Comparison of ENCODE assay signal across 26 cellular contexts in genomic region chr11:68924073-68924925, GRCh38. TPM values are rescaled to one million over a fixed set of nuclear protein-coding genes. Genes with fewer than 3 reads are reported as not detected.
DNase-seq lines count a peak whose midpoint lies in the region; ATAC-seq and TF ChIP-seq lines count a peak whose summit lies in the region.
"Had no signal": no experiment of that assay in that cellular context is flagged by ENCODE, and none has a peak within 500 bp of the region (broad histone marks: within the 10 kb centered on the region; RNA-seq: fewer than 3 reads in every experiment).

No MANE protein-coding gene starts in this region.

- no peak overlapping the region for H3K27ac Mint-ChIP-seq in activated CD4-positive, alpha-beta T cell treated with anti-CD3 and anti-CD28 coated beads, Interleukin-2, amount 10 ng/mL, durations not matched to agents 7 days and 5 days
- H3K27ac Mint-ChIP-seq: activated B cell treated with CpG ODN at 0.5 μM for 24 hours; activated CD4-positive, alpha-beta memory T cell treated with anti-CD3 and anti-CD28 coated beads for 36 hours; nephron progenitor cell; stimulated activated naive CD8-positive, alpha-beta T cell treated with anti-CD3 and anti-CD28 coated beads, Interleukin-15, amount 100 ng/mL, for 72 hours had no signal

- peaks cover 11 to 13% of the 10 kb centered on the region in 2 donors for H3K9me3 ChIP-seq in ascending aorta
- peaks cover 0 to 22% (median 16%) of the 10 kb centered on the region in 12 donors for H3K9me3 ChIP-seq in heart left ventricle
- H3K9me3 ChIP-seq in prostate gland = no peaks in the 10 kb centered on the region

- H3K27me3 ChIP-seq in ascending aorta (no peaks in the 10 kb centered on the region), heart left ventricle (no peaks in the 10 kb centered on the region), prostate gland (replicated peaks; ENCODE audit: insufficient read depth) (no peaks in the 10 kb centered on the region)
- H3K27me3 ChIP-seq: BLaER1, foreskin keratinocyte had no signal

- peaks cover 15 to 33% of the 10 kb centered on the region in 2 donors for H3K4me1 ChIP-seq in ascending aorta
- H3K4me1 ChIP-seq in heart left ventricle = peaks cover 13 to 29% (median 25%) of the 10 kb centered on the region in 12 donors
- peaks cover 7% of the 10 kb centered on the region for H3K4me1 ChIP-seq in prostate gland (replicated peaks)
- H3K4me1 ChIP-seq: A549, foreskin keratinocyte, HAP-1 had no signal

- H3K36me3 ChIP-seq in ascending aorta (peaks cover 39 to 49% of the 10 kb centered on the region in 2 donors), heart left ventricle (peaks cover 0 to 90% (median 69%) of the 10 kb centered on the region in 9 donors), prostate gland (peaks cover 0 to 4% of the 10 kb centered on the region in 2 donors)

- peak overlapping the region; percentile 70 to 78 for H3K27ac ChIP-seq in ascending aorta
- H3K27ac ChIP-seq in heart left ventricle = peak overlapping the region in 9 of 12 donors; percentile 19 to 82 (median 63)
- H3K27ac ChIP-seq in prostate gland = peak overlapping the region; percentile 23 to 52
- H3K27ac ChIP-seq: A549, BLaER1, foreskin keratinocyte had no signal

- H3K4me3 Mint-ChIP-seq in activated CD4-positive, alpha-beta T cell treated with anti-CD3 and anti-CD28 coated beads, Interleukin-2, amount 10 ng/mL, durations not matched to agents 7 days and 5 days = no peak overlapping the region
- H3K4me3 Mint-ChIP-seq: activated B cell treated with CpG ODN at 0.5 μM for 24 hours; activated CD4-positive, alpha-beta memory T cell treated with anti-CD3 and anti-CD28 coated beads for 36 hours; nephron progenitor cell; stimulated activated naive CD8-positive, alpha-beta T cell treated with anti-CD3 and anti-CD28 coated beads, Interleukin-15, amount 100 ng/mL, for 72 hours had no signal

- CTCF ChIA-PET in activated CD4-positive, alpha-beta T cell treated with anti-CD3 and anti-CD28 coated beads, Interleukin-2, amount 10 ng/mL, durations not matched to agents 7 days and 5 days (lab: Charles Lee) = interaction anchor here (0.6 to 1.2 kb wide), 2 partner anchors 9 to 86 kb away, joined by 3 read pairs; no protein-coding TSS in a partner anchor

- no peaks in the 10 kb centered on the region for H3K4me1 Mint-ChIP-seq in activated CD4-positive, alpha-beta T cell treated with anti-CD3 and anti-CD28 coated beads, Interleukin-2, amount 10 ng/mL, durations not matched to agents 7 days and 5 days
- H3K4me1 Mint-ChIP-seq: nephron progenitor cell; stimulated activated naive CD8-positive, alpha-beta T cell treated with anti-CD3 and anti-CD28 coated beads, Interleukin-15, amount 100 ng/mL, for 72 hours had no signal

- intact Hi-C loops in ascending aorta (cut with DNase I) (loop anchor here (2.0 to 5.0 kb wide), 2 partner anchors 19 to 163 kb away; no protein-coding TSS in a partner anchor), heart left ventricle (cut with DNase I) (loop anchor here in 9 of 10 donors (10.0 kb wide), 3 partner anchors 121 to 721 kb away; partner anchors contain the start of genes TPCN2 (in 5 of the 9) and CCND1 (in 2 of the 9)), prostate gland (cut with DNase I) (loop anchor here (10.0 kb wide), 1 partner anchor 721 kb away; the partner anchor contains the start of gene CCND1)

- no peaks in the 10 kb centered on the region for H3K27me3 Mint-ChIP-seq in activated CD4-positive, alpha-beta T cell treated with anti-CD3 and anti-CD28 coated beads, Interleukin-2, amount 10 ng/mL, durations not matched to agents 7 days and 5 days
- H3K27me3 Mint-ChIP-seq: activated B cell treated with CpG ODN at 0.5 μM for 24 hours; activated CD4-positive, alpha-beta memory T cell treated with anti-CD3 and anti-CD28 coated beads for 36 hours; stimulated activated naive CD8-positive, alpha-beta T cell treated with anti-CD3 and anti-CD28 coated beads, Interleukin-15, amount 100 ng/mL, for 72 hours had no signal

- no peak for TF ChIP-seq POLR2A in heart left ventricle (IDR thresholded peaks at IDR 0.05)
- TF ChIP-seq POLR2A in prostate gland (IDR thresholded peaks at IDR 0.05) = no peak

- DNase-seq in D341Med (ENCODE audit: low spot score) (peak; percentile 25), ascending aorta (ENCODE audit: low spot score in 2 of 2) (no peak), heart left ventricle (no peak), prostate gland (ENCODE audit: low spot score) (no peak), activated gamma-delta T cell (lab: John Stamatoyannopoulos, UW) (no peak), NOMO-1 (lab: John Stamatoyannopoulos, UW; ENCODE audit: unreplicated experiment in 2 of 2) (no peak)
- no peak for DNase-seq in activated CD4-positive, alpha-beta T cell treated with anti-CD3 and anti-CD28 coated beads, Interleukin-2, amount 10 ng/mL, durations not matched to agents 7 days and 5 days
- DNase-seq: activated B cell treated with CpG ODN at 0.5 μM for 24 hours; activated CD4-positive, alpha-beta memory T cell treated with anti-CD3 and anti-CD28 coated beads for 36 hours; activated naive CD4-positive, alpha-beta T cell treated with anti-CD3 and anti-CD28 coated beads, Interleukin-2, amount 50 U/mL, for 16 hours; EL; foreskin keratinocyte; NCI-H1105 treated with DMSO at 0.1 percent for 48 hours; NCI-H2107; NCI-H524 treated with DMSO at 0.1 percent for 48 hours; nephron progenitor cell; RPMI8226; small intestine; stimulated activated CD4-positive, alpha-beta T cell treated with anti-CD3 and anti-CD28 coated beads, Interleukin-4, amount 100 ng/mL, for 1 hour; stimulated activated naive CD8-positive, alpha-beta T cell treated with anti-CD3 and anti-CD28 coated beads, Interleukin-15, amount 100 ng/mL, for 72 hours had no signal

- H3K36me3 Mint-ChIP-seq in activated CD4-positive, alpha-beta T cell treated with anti-CD3 and anti-CD28 coated beads, Interleukin-2, amount 10 ng/mL, durations not matched to agents 7 days and 5 days (ENCODE audit: low read depth) = peaks cover 69% of the 10 kb centered on the region

- no peak for TF ChIP-seq CTCF in ascending aorta (IDR thresholded peaks at IDR 0.05)
- TF ChIP-seq CTCF in heart left ventricle (IDR thresholded peaks at IDR 0.05) = peak in 2 of 12 donors; percentile 10 to 12
- peak in 1 of 4 experiments; percentile 14 for TF ChIP-seq CTCF in prostate gland (IDR thresholded peaks at IDR 0.05)

- ATAC-seq in heart left ventricle (peak in 3 of 4 donors; percentile 38 to 76 (median 45)), GM21786 (IDR thresholded peaks at IDR 0.05; ENCODE audit: unreplicated experiment) (no peak)
- ATAC-seq: A549; foreskin keratinocyte; stimulated activated naive CD8-positive, alpha-beta T cell treated with anti-CD3 and anti-CD28 coated beads, Interleukin-15, amount 100 ng/mL, for 72 hours had no signal

- WGBS in heart left ventricle, 4 donors = 71 to 78% (median 76%) methylated on average over 7 to 10 of the region's 10 CpGs
- WGBS in prostate gland = 64% methylated on average over 10 of the region's 10 CpGs

- peaks cover 20% of the 10 kb centered on the region for H3K9me3 Mint-ChIP-seq in activated CD4-positive, alpha-beta T cell treated with anti-CD3 and anti-CD28 coated beads, Interleukin-2, amount 10 ng/mL, durations not matched to agents 7 days and 5 days

- no peak overlapping the region for H3K4me3 ChIP-seq in ascending aorta
- H3K4me3 ChIP-seq in heart left ventricle = no peak overlapping the region
- H3K4me3 ChIP-seq in prostate gland = no peak overlapping the region
- H3K4me3 ChIP-seq: A549, HAP-1 had no signal

- POLR2A ChIA-PET in activated CD4-positive, alpha-beta T cell treated with anti-CD3 and anti-CD28 coated beads, Interleukin-2, amount 10 ng/mL, durations not matched to agents 7 days and 5 days (lab: Charles Lee) = no interaction called here

RNA-seq across cellular contexts. Expression of gene IGHMBP2, which starts 20.6 kb away (rescaled TPM):
- total RNA-seq in ascending aorta = 52.0 TPM
- total RNA-seq in heart left ventricle = 10 to 100 TPM in 6 of 9 donors, 1 to 10 TPM in 3; 8.3 to 18.9 (median 13.7) TPM
- 10 to 100 TPM; 10.3 to 12.6 TPM for polyA plus RNA-seq in heart left ventricle
- 10 to 100 TPM; 17.3 to 34.0 TPM for total RNA-seq in prostate gland
- 10 to 100 TPM; 23.9 to 28.3 TPM for total RNA-seq in activated CD4-positive, alpha-beta T cell treated with anti-CD3 and anti-CD28 coated beads, Interleukin-2, amount 10 ng/mL, durations not matched to agents 7 days and 5 days

RNA-seq across cellular contexts. Expression of gene MRPL21, which starts 20.7 kb away (rescaled TPM):
- 14.2 TPM for total RNA-seq in ascending aorta
- total RNA-seq in heart left ventricle = 100 to 1,000 TPM in 2 of 9 donors, 10 to 100 TPM in 7; 59.9 to 120 (median 87.9) TPM
- 100 to 1,000 TPM; 117 to 230 TPM for polyA plus RNA-seq in heart left ventricle
- total RNA-seq in prostate gland = 10 to 100 TPM; 41.1 to 76.9 TPM
- total RNA-seq in activated CD4-positive, alpha-beta T cell treated with anti-CD3 and anti-CD28 coated beads, Interleukin-2, amount 10 ng/mL, durations not matched to agents 7 days and 5 days = 10 to 100 TPM; 56.8 to 61.8 TPM

RNA-seq across cellular contexts. Expression of gene MRGPRD, which starts 56.5 kb away (rescaled TPM):
- total RNA-seq in ascending aorta (not detected), heart left ventricle (not detected), prostate gland (not detected)
- polyA plus RNA-seq in heart left ventricle = not detected
- total RNA-seq in activated CD4-positive, alpha-beta T cell treated with anti-CD3 and anti-CD28 coated beads, Interleukin-2, amount 10 ng/mL, durations not matched to agents 7 days and 5 days = not detected
- total RNA-seq: activated B cell treated with CpG ODN at 0.5 μM for 24 hours; activated CD4-positive, alpha-beta memory T cell treated with anti-CD3 and anti-CD28 coated beads for 36 hours; foreskin keratinocyte; mesenteric fat pad had no signal
- polyA plus RNA-seq: A549, foreskin keratinocyte, keratinocyte had no signal
